Comparison of ENCODE assay signal across 1 cellular context in the genomic region with DNA sequence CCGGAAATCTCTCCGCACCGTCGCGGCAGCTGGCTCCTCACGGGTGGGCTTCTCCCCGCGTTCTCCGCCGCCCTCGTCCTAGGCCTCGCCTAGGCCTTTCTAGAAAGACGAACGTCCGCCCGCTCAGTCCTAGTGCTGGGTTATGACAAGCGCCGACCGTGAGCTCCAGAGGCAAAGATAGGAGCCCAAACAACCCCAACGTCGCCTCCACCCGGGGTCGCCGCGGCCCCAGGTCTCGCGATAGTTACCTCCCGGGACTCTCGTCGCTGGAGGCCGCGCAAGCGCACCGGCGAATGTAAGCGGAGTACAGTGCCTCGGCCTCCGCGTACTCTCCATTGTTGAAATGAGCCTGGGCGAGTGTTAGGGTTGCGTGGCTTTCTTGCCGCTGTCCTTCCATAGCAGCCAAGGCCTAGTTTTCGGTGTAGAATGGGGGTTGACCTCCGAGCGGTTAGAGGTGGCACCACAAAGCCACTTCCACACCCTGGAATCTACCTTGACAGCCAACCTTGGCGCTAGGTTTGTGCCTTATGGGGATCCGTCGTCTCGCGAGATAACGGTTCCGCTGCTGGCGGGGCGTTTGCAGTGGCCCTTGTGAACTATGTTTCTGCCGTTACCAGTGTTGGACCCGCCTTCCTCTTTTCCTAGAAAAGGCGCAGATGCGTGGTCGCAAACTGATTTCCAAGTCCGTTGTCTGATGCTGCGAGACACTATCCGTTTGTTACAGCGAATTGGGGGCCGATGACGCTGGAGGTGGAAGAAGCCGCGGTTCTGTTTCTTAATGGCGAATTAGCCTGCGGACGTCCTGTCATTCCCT.
TF ChIP-seq lines count a peak whose summit lies in the region.

A gene (minus strand): TSS at position 526 of the 814 bp plus-strand sequence. CDS start 129 bp downstream, at position 397.

TF ChIP-seq in HepG2, 621 proteins besides CTCF, POLR2A, EP300 and RAD21 (continued from another document):
- TF ChIP-seq, protein P1, sequence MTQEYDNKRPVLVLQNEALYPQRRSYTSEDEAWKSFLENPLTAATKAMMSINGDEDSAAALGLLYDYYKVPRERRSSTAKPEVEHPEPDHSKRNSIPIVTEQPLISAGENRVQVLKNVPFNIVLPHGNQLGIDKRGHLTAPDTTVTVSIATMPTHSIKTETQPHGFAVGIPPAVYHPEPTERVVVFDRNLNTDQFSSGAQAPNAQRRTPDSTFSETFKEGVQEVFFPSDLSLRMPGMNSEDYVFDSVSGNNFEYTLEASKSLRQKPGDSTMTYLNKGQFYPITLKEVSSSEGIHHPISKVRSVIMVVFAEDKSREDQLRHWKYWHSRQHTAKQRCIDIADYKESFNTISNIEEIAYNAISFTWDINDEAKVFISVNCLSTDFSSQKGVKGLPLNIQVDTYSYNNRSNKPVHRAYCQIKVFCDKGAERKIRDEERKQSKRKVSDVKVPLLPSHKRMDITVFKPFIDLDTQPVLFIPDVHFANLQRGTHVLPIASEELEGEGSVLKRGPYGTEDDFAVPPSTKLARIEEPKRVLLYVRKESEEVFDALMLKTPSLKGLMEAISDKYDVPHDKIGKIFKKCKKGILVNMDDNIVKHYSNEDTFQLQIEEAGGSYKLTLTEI (CRISPR knock-in tag; conservative IDR thresholded peaks at IDR 0.05): no peak
- TF ChIP-seq NFYC (CRISPR knock-in tag; IDR thresholded peaks at IDR 0.05): no peak; the same call in none of the 2 replicates
- TF ChIP-seq KLF13 (CRISPR knock-in tag; IDR thresholded peaks at IDR 0.05): peak; percentile 19; the same call in 1 of the 2 replicates
- TF ChIP-seq, protein P2, sequence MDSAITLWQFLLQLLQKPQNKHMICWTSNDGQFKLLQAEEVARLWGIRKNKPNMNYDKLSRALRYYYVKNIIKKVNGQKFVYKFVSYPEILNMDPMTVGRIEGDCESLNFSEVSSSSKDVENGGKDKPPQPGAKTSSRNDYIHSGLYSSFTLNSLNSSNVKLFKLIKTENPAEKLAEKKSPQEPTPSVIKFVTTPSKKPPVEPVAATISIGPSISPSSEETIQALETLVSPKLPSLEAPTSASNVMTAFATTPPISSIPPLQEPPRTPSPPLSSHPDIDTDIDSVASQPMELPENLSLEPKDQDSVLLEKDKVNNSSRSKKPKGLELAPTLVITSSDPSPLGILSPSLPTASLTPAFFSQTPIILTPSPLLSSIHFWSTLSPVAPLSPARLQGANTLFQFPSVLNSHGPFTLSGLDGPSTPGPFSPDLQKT (CRISPR knock-in tag; IDR thresholded peaks at IDR 0.05; ENCODE audit: borderline replicate concordance): 0 out of 2 replicates have a peak, but pooled peaks have one; percentile 36
- TF ChIP-seq FLYWCH1 (CRISPR knock-in tag; IDR thresholded peaks at IDR 0.05): peak; percentile 87; the same call in 1 of the 2 replicates
- TF ChIP-seq, protein P3, sequence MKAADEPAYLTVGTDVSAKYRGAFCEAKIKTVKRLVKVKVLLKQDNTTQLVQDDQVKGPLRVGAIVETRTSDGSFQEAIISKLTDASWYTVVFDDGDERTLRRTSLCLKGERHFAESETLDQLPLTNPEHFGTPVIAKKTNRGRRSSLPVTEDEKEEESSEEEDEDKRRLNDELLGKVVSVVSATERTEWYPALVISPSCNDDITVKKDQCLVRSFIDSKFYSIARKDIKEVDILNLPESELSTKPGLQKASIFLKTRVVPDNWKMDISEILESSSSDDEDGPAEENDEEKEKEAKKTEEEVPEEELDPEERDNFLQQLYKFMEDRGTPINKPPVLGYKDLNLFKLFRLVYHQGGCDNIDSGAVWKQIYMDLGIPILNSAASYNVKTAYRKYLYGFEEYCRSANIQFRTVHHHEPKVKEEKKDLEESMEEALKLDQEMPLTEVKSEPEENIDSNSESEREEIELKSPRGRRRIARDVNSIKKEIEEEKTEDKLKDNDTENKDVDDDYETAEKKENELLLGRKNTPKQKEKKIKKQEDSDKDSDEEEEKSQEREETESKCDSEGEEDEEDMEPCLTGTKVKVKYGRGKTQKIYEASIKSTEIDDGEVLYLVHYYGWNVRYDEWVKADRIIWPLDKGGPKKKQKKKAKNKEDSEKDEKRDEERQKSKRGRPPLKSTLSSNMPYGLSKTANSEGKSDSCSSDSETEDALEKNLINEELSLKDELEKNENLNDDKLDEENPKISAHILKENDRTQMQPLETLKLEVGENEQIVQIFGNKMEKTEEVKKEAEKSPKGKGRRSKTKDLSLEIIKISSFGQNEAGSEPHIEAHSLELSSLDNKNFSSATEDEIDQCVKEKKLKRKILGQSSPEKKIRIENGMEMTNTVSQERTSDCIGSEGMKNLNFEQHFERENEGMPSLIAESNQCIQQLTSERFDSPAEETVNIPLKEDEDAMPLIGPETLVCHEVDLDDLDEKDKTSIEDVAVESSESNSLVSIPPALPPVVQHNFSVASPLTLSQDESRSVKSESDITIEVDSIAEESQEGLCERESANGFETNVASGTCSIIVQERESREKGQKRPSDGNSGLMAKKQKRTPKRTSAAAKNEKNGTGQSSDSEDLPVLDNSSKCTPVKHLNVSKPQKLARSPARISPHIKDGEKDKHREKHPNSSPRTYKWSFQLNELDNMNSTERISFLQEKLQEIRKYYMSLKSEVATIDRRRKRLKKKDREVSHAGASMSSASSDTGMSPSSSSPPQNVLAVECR (CRISPR knock-in tag; IDR thresholded peaks at IDR 0.05; ENCODE audit: borderline replicate concordance): peak; percentile 98
- TF ChIP-seq PTBP1 (IDR thresholded peaks at IDR 0.05; ENCODE audit: low read depth, low read length, poor library complexity, severe bottlenecking): no peak
- TF ChIP-seq, protein P4, sequence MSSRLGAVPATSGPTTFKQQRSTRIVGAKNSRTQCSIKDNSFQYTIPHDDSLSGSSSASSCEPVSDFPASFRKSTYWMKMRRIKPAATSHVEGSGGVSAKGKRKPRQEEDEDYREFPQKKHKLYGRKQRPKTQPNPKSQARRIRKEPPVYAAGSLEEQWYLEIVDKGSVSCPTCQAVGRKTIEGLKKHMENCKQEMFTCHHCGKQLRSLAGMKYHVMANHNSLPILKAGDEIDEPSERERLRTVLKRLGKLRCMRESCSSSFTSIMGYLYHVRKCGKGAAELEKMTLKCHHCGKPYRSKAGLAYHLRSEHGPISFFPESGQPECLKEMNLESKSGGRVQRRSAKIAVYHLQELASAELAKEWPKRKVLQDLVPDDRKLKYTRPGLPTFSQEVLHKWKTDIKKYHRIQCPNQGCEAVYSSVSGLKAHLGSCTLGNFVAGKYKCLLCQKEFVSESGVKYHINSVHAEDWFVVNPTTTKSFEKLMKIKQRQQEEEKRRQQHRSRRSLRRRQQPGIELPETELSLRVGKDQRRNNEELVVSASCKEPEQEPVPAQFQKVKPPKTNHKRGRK (CRISPR knock-in tag; IDR thresholded peaks at IDR 0.05): no peak
- TF ChIP-seq, protein P5, sequence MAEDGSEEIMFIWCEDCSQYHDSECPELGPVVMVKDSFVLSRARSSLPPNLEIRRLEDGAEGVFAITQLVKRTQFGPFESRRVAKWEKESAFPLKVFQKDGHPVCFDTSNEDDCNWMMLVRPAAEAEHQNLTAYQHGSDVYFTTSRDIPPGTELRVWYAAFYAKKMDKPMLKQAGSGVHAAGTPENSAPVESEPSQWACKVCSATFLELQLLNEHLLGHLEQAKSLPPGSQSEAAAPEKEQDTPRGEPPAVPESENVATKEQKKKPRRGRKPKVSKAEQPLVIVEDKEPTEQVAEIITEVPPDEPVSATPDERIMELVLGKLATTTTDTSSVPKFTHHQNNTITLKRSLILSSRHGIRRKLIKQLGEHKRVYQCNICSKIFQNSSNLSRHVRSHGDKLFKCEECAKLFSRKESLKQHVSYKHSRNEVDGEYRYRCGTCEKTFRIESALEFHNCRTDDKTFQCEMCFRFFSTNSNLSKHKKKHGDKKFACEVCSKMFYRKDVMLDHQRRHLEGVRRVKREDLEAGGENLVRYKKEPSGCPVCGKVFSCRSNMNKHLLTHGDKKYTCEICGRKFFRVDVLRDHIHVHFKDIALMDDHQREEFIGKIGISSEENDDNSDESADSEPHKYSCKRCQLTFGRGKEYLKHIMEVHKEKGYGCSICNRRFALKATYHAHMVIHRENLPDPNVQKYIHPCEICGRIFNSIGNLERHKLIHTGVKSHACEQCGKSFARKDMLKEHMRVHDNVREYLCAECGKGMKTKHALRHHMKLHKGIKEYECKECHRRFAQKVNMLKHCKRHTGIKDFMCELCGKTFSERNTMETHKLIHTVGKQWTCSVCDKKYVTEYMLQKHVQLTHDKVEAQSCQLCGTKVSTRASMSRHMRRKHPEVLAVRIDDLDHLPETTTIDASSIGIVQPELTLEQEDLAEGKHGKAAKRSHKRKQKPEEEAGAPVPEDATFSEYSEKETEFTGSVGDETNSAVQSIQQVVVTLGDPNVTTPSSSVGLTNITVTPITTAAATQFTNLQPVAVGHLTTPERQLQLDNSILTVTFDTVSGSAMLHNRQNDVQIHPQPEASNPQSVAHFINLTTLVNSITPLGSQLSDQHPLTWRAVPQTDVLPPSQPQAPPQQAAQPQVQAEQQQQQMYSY (CRISPR knock-in tag; IDR thresholded peaks at IDR 0.05): no peak; the same call in 1 of the 2 replicates
- TF ChIP-seq TARDBP (CRISPR knock-in tag; IDR thresholded peaks at IDR 0.05): peak; percentile 56; the same call in 1 of the 2 replicates
- peak; percentile 68 for TF ChIP-seq CBX1 (IDR thresholded peaks at IDR 0.05; ENCODE audit: low read depth)
- 0 out of 2 replicates have a peak, but pooled peaks have one; percentile 4 for TF ChIP-seq BHLHE40 (IDR thresholded peaks at IDR 0.05; ENCODE audit: low read length)
- TF ChIP-seq ZNF841 (CRISPR knock-in tag; IDR thresholded peaks at IDR 0.05; ENCODE audit: borderline replicate concordance): no peak
- TF ChIP-seq FOXA3 (CRISPR knock-in tag; IDR thresholded peaks at IDR 0.05): peak; percentile 76; the same call in 1 of the 2 replicates
- TF ChIP-seq ARNTL (CRISPR knock-in tag; IDR thresholded peaks at IDR 0.05): no peak; the same call in 1 of the 2 replicates
- TF ChIP-seq PITX1 (CRISPR knock-in tag; IDR thresholded peaks at IDR 0.05): peak; percentile 82
- no peak for TF ChIP-seq FOXK2 (IDR thresholded peaks at IDR 0.05)
- 0 out of 2 replicates have a peak, but pooled peaks have one; percentile 78 for TF ChIP-seq TEAD2 (CRISPR knock-in tag; IDR thresholded peaks at IDR 0.05)
- peak; percentile 84 for TF ChIP-seq ZSCAN21 (CRISPR knock-in tag; IDR thresholded peaks at IDR 0.05; ENCODE audit: borderline replicate concordance)
- no peak for TF ChIP-seq FOSL1 (CRISPR knock-in tag; IDR thresholded peaks at IDR 0.05; ENCODE audit: borderline replicate concordance)
- peak; percentile 83 for TF ChIP-seq RBM22 (optimal IDR thresholded peaks at IDR 0.05; ENCODE audit: low read length)
- 0 out of 2 replicates have a peak, but pooled peaks have one; percentile 44 for TF ChIP-seq ZNF720 (CRISPR knock-in tag; IDR thresholded peaks at IDR 0.05)
- peak; percentile 22; the same call in 1 of the 2 replicates for TF ChIP-seq ZNF383 (CRISPR knock-in tag; IDR thresholded peaks at IDR 0.05; ENCODE audit: borderline replicate concordance)
